Comparison of ENCODE assay signal across 12 cellular contexts in genomic region chr11:2890466-2891241, GRCh38. TPM values are rescaled to one million over a fixed set of nuclear protein-coding genes. Genes with fewer than 3 reads are reported as not detected.
DNase-seq lines count a peak whose midpoint lies in the region; ATAC-seq and TF ChIP-seq lines count a peak whose summit lies in the region.
"Had no signal": no experiment of that assay in that cellular context is flagged by ENCODE, and none has a peak within 500 bp of the region (broad histone marks: within the 10 kb centered on the region; RNA-seq: fewer than 3 reads in every experiment).

No MANE protein-coding gene starts in this region.

- H3K4me3 Mint-ChIP-seq in Caco-2 (ENCODE audit: unreplicated experiment): no peak overlapping the region

- no peak overlapping the region for H3K27ac Mint-ChIP-seq in Caco-2 (ENCODE audit: unreplicated experiment)

- no peaks in the 10 kb centered on the region for H3K27me3 Mint-ChIP-seq in Caco-2 (ENCODE audit: insufficient read depth, unreplicated experiment)

- ATAC-seq in GM21737 (IDR thresholded peaks at IDR 0.05; ENCODE audit: unreplicated experiment): no peak
- ATAC-seq: activated naive CD4-positive, alpha-beta T cell treated with anti-CD3 and anti-CD28 coated beads, Interleukin-2, amount 50 U/mL, for 72 hours had no signal

- no peaks in the 10 kb centered on the region for H3K4me1 ChIP-seq in parathyroid adenoma
- H3K4me1 ChIP-seq in Caco-2: peaks cover 40% of the 10 kb centered on the region

- no peaks in the 10 kb centered on the region for H3K9me3 ChIP-seq in parathyroid adenoma (ENCODE audit: control insufficient read depth, low read length)
- no peaks in the 10 kb centered on the region for H3K9me3 ChIP-seq in Caco-2

- H3K9ac ChIP-seq in parathyroid adenoma: no peak overlapping the region

- H3K27me3 ChIP-seq in parathyroid adenoma (ENCODE audit: control insufficient read depth, insufficient read depth, low read length) (no peaks in the 10 kb centered on the region), Caco-2 (replicated peaks; ENCODE audit: control insufficient read depth, insufficient read depth, low read length) (no peaks in the 10 kb centered on the region)

- no peaks in the 10 kb centered on the region for H3K9me3 Mint-ChIP-seq in Caco-2 (ENCODE audit: unreplicated experiment)
- H3K9me3 Mint-ChIP-seq: activated naive CD4-positive, alpha-beta T cell treated with anti-CD3 and anti-CD28 coated beads, Interleukin-2, amount 50 U/mL, for 72 hours had no signal

- in situ Hi-C loops in GM13977 (cut with MboI; ENCODE audit: low pct_unique_long_range_greater_than_20kb, low sequenced_read_pairs, unreplicated experiment): loop anchor here (10.0 kb wide), 2 partner anchors 356 to 466 kb away; no protein-coding TSS in a partner anchor

- H3K4me1 Mint-ChIP-seq in Caco-2 (ENCODE audit: low read depth, unreplicated experiment): peaks cover 17% of the 10 kb centered on the region

- TF ChIP-seq CTCF in fibroblast of pulmonary artery (IDR thresholded peaks at IDR 0.05; ENCODE audit: low read length, missing control alignments) (no peak), parathyroid adenoma (IDR thresholded peaks at IDR 0.05) (no peak), Caco-2 (IDR thresholded peaks at IDR 0.05; ENCODE audit: insufficient read depth in 1 of 2, low read depth in 1 of 2, low read length in 1 of 2, severe bottlenecking in 1 of 2, unreplicated experiment in 1 of 2) (no peak), GM13977 (IDR thresholded peaks at IDR 0.05; ENCODE audit: extremely low read depth, insufficient read depth, missing control alignments) (no peak)

- H3K27ac ChIP-seq in parathyroid adenoma: no peak overlapping the region

- BruUV-seq in Caco-2 (replicated peaks; lab: Mats Ljungman, UMichigan): no TSS peak

- H3K36me3 ChIP-seq in parathyroid adenoma (ENCODE audit: control insufficient read depth, insufficient read depth, low read length) (no peaks in the 10 kb centered on the region), Caco-2 (ENCODE audit: control insufficient read depth, insufficient read depth, low read length) (no peaks in the 10 kb centered on the region)

- H3K4me2 ChIP-seq in parathyroid adenoma (ENCODE audit: low read length): no peak overlapping the region

- CTCF ChIA-PET in Caco-2 (lab: Charles Lee): interaction anchor here (6.4 kb wide), 1 partner anchor 358 kb away, joined by 131 read pairs; no protein-coding TSS in a partner anchor

- no peaks in the 10 kb centered on the region for H3K79me2 ChIP-seq in parathyroid adenoma

- H2AFZ ChIP-seq in parathyroid adenoma: peak overlapping the region; percentile 42

- intact Hi-C loops in Caco-2 (cut with micrococcal nuclease; ENCODE audit: unreplicated experiment): no loop called here

- H3K36me3 Mint-ChIP-seq in Caco-2 (ENCODE audit: insufficient read depth, unreplicated experiment): peaks cover 9% of the 10 kb centered on the region
- H3K36me3 Mint-ChIP-seq: activated naive CD4-positive, alpha-beta T cell treated with anti-CD3 and anti-CD28 coated beads, Interleukin-2, amount 50 U/mL, for 72 hours had no signal

- POLR2A ChIA-PET in Caco-2 (lab: Charles Lee): no interaction called here

- H3K4me3 ChIP-seq in fibroblast of pulmonary artery (replicated peaks; ENCODE audit: low read depth, low read length) (no peak overlapping the region), parathyroid adenoma (ENCODE audit: low read depth, low read length) (no peak overlapping the region), Caco-2 (ENCODE audit: low read depth, low read length) (no peak overlapping the region)

- DNase-seq in EL (peak; percentile 41), NCI-H2196 treated with DMSO at 0.1 percent for 48 hours (lab: John Stamatoyannopoulos, UW; ENCODE audit: unreplicated experiment) (peak; percentile 70), fibroblast of pulmonary artery (ENCODE audit: low read depth) (peak; percentile 81), Caco-2 (no peak), GM13977 (ENCODE audit: low spot score) (no peak)
- no peak for DNase-seq in stimulated activated CD4-positive, alpha-beta T cell treated with anti-CD3 and anti-CD28 coated beads, Interleukin-12 subunit alpha, Interleukin-12 subunit beta, amount 100 ng/mL, for 4 hours
- DNase-seq: GF-D8; midbrain; stimulated activated CD4-positive, alpha-beta T cell treated with anti-CD3 and anti-CD28 coated beads, Interleukin-4, amount 100 ng/mL, for 24 hours had no signal

RNA-seq across cellular contexts. Expression of gene CDKN1C, which starts 5.1 kb away (rescaled TPM):
- total RNA-seq in Caco-2 (2022): 15.0 and 25.5 TPM in 2 replicates

RNA-seq across cellular contexts. Expression of gene PHLDA2, which starts 38.6 kb away (rescaled TPM):
- 18.7 and 19.1 TPM in 2 replicates for total RNA-seq in Caco-2 (2022)

Comparison
In these comparisons a context has a peak if more than half of its experiments do, and no peak if none do; other contexts are left out.
1. DNase-seq: peak in EL (single experiment), NCI-H2196 treated with DMSO at 0.1 percent for 48 hours (single experiment) and fibroblast of pulmonary artery (single experiment); none in Caco-2 (0 of 2), stimulated activated CD4-positive, alpha-beta T cell treated with anti-CD3 and anti-CD28 coated beads, Interleukin-12 subunit alpha, Interleukin-12 subunit beta, amount 100 ng/mL, for 4 hours (single experiment) and GM13977 (single experiment).